In the genomic region with DNA sequence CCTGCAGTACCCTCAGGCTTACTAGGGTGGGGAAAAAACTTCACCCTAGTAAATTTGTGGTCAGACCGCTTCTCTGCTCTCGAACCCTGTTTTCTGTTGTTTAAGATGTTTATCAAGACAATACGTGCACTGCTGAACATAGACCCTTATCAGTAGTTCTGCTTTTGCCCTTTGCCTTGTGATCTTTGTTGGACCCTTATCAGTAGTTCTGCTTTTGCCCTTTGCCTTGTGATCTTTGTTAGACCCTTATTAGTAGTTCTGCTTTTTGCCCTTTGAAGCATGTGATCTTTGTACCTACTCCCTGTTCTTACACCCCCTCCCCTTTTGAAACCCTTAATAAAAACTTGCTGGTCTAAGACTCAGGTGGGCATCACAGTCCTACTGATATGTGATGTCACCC, we compare ENCODE assay signal across 8 cellular contexts. TPM values are rescaled to one million over a fixed set of nuclear protein-coding genes. Genes with fewer than 3 reads are reported as not detected.
"Had no signal": no experiment of that assay in that cellular context is flagged by ENCODE, and none has a peak within 500 bp of the region (broad histone marks: within the 10 kb centered on the region; RNA-seq: fewer than 3 reads in every experiment).

No MANE protein-coding gene starts in this region.

RNA-seq across cellular contexts. Expression of gene DNAH8, which starts 15.4 kb away (rescaled TPM):
- total RNA-seq: left cardiac atrium, left ventricle myocardium superior, lung microvascular endothelial cell, mesenteric fat pad, sigmoid colon, vagina had no signal
- polyA plus RNA-seq: naive thymus-derived CD4-positive, alpha-beta T cell; psoas muscle had no signal
